In the genomic region with DNA sequence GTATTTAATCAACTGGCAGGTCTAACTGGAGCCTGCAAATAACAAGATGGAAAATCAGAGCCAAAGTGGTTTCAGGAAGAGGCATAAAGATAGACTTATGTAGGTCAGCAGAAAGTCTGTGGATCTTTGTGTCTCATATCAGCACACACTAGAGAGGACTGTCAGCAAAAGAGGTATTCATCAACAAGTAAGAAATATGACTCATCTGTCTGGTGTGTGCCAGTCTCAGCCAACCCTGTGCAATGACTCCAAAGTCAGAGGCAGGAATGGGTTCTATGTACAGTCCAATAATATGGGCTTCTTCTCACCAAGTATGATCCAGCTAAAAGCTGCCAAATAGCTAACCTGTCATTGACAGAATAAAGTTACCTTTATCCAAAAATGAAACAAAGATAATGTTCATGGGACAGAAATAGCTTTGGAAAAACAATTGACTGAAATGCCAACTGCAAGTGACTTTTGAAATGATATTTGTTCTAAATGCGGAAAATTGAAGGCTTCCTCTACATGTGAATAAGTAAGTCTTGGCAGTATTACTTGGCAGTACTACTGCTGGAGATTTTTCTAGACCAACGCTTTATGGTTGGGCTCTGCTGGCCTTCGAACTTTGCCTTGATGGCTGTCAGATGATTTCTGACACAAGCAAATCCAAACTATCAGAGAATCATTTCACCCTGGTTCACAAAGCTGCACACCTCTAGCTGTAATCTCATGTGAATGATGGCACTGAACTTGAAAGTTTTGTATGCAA, we compare ENCODE assay signal across 15 cellular contexts.
DNase-seq lines count a peak whose midpoint lies in the region; FAIRE-seq and TF ChIP-seq lines count a peak whose summit lies in the region.
"Had no signal": no experiment of that assay in that cellular context is flagged by ENCODE, and none has a peak within 500 bp of the region (broad histone marks: within the 10 kb centered on the region; RNA-seq: fewer than 3 reads in every experiment).

No MANE protein-coding gene starts in this region.

- POLR2A ChIA-PET in activated CD4-positive, alpha-beta memory T cell treated with anti-CD3 and anti-CD28 coated beads, Interleukin-2, amount 10 ng/mL, durations not matched to agents 7 days and 5 days (lab: Charles Lee), result no interaction called here

- no peak overlapping the region for H3K4me3 ChIP-seq in fibroblast of the aortic adventitia (ENCODE audit: low read depth, low read length)
- no peak overlapping the region for H3K4me3 ChIP-seq in retinal pigment epithelial cell (ENCODE audit: low read length)
- H3K4me3 ChIP-seq: tibial nerve had no signal

- DNase-seq in H4 (ENCODE audit: low spot score) (peak; percentile 40), SK-MEL-5 (ENCODE audit: low read depth, low spot score) (peak; percentile 67), fibroblast of the aortic adventitia (ENCODE audit: low read depth) (peak; percentile 74), retinal pigment epithelial cell (ENCODE audit: low read depth) (peak; percentile 43), midbrain (lab: John Stamatoyannopoulos, UW) (no peak), amygdala (lab: John Stamatoyannopoulos, UW) (no peak), frontal cortex (ENCODE audit: low spot score in 2 of 2) (no peak)
- no peak for DNase-seq in activated CD4-positive, alpha-beta memory T cell treated with anti-CD3 and anti-CD28 coated beads, Interleukin-2, amount 10 ng/mL, durations not matched to agents 7 days and 5 days
- DNase-seq: activated T-cell treated with anti-CD3 and anti-CD28 coated beads, Interleukin-2, amount 50 U/mL, for 24 hours; MM.1S; nucleus accumbens had no signal

- peaks cover 8% of the 10 kb centered on the region for H3K9me3 Mint-ChIP-seq in activated CD4-positive, alpha-beta memory T cell treated with anti-CD3 and anti-CD28 coated beads, Interleukin-2, amount 10 ng/mL, durations not matched to agents 7 days and 5 days
- H3K9me3 Mint-ChIP-seq: dendritic cell treated with granulocyte-macrophage colony-stimulating factor and Interleukin-4, amounts not matched to agents 40 ng/mL and 50 ng/mL, for 4 days had no signal

- H3K27ac Mint-ChIP-seq in activated CD4-positive, alpha-beta memory T cell treated with anti-CD3 and anti-CD28 coated beads, Interleukin-2, amount 10 ng/mL, durations not matched to agents 7 days and 5 days, result no peak overlapping the region
- H3K27ac Mint-ChIP-seq: activated T-cell treated with anti-CD3 and anti-CD28 coated beads, Interleukin-2, amount 50 U/mL, for 24 hours; dendritic cell treated with granulocyte-macrophage colony-stimulating factor and Interleukin-4, amounts not matched to agents 40 ng/mL and 50 ng/mL, for 4 days had no signal

- no peaks in the 10 kb centered on the region for H3K4me1 Mint-ChIP-seq in activated CD4-positive, alpha-beta memory T cell treated with anti-CD3 and anti-CD28 coated beads, Interleukin-2, amount 10 ng/mL, durations not matched to agents 7 days and 5 days

- TF ChIP-seq CTCF in fibroblast of the aortic adventitia (IDR thresholded peaks at IDR 0.05; ENCODE audit: insufficient read depth, low read length) (no peak), retinal pigment epithelial cell (conservative IDR thresholded peaks at IDR 0.05; ENCODE audit: low read depth, low read length) (no peak)

- no peaks in the 10 kb centered on the region for H3K36me3 Mint-ChIP-seq in activated CD4-positive, alpha-beta memory T cell treated with anti-CD3 and anti-CD28 coated beads, Interleukin-2, amount 10 ng/mL, durations not matched to agents 7 days and 5 days (ENCODE audit: low read depth)

- in situ Hi-C loops in SK-MEL-5 (cut with HindIII; ENCODE audit: low pct_unique_long_range_greater_than_20kb, low sequenced_read_pairs), result no loop called here

- CTCF ChIA-PET in activated CD4-positive, alpha-beta memory T cell treated with anti-CD3 and anti-CD28 coated beads, Interleukin-2, amount 10 ng/mL, durations not matched to agents 7 days and 5 days (lab: Charles Lee), result no interaction called here

- no peaks in the 10 kb centered on the region for H3K27me3 Mint-ChIP-seq in activated CD4-positive, alpha-beta memory T cell treated with anti-CD3 and anti-CD28 coated beads, Interleukin-2, amount 10 ng/mL, durations not matched to agents 7 days and 5 days
- H3K27me3 Mint-ChIP-seq: activated T-cell treated with anti-CD3 and anti-CD28 coated beads, Interleukin-2, amount 50 U/mL, for 24 hours; dendritic cell treated with granulocyte-macrophage colony-stimulating factor and Interleukin-4, amounts not matched to agents 40 ng/mL and 50 ng/mL, for 4 days had no signal

- FAIRE-seq in frontal cortex (lab: Jason Lieb, UNC), result no peak
- FAIRE-seq: D721Med, islet of Langerhans had no signal

- H3K4me3 Mint-ChIP-seq in activated CD4-positive, alpha-beta memory T cell treated with anti-CD3 and anti-CD28 coated beads, Interleukin-2, amount 10 ng/mL, durations not matched to agents 7 days and 5 days, result no peak overlapping the region
- H3K4me3 Mint-ChIP-seq: activated T-cell treated with anti-CD3 and anti-CD28 coated beads, Interleukin-2, amount 50 U/mL, for 24 hours; dendritic cell treated with granulocyte-macrophage colony-stimulating factor and Interleukin-4, amounts not matched to agents 40 ng/mL and 50 ng/mL, for 4 days had no signal

Comparison
In these comparisons a context has a peak if more than half of its experiments do, and no peak if none do; other contexts are left out.
1. DNase-seq: peak in H4 (single experiment), SK-MEL-5 (single experiment), fibroblast of the aortic adventitia (single experiment) and retinal pigment epithelial cell (single experiment); none in midbrain (single experiment), activated CD4-positive, alpha-beta memory T cell treated with anti-CD3 and anti-CD28 coated beads, Interleukin-2, amount 10 ng/mL, durations not matched to agents 7 days and 5 days (single experiment), amygdala (0 of 56) and frontal cortex (0 of 2).